Comparison of ENCODE assay signal across 26 cellular contexts in genomic region chr17:13036776-13037175, GRCh38. TPM values are rescaled to one million over a fixed set of nuclear protein-coding genes. Genes with fewer than 3 reads are reported as not detected.
DNase-seq lines count a peak whose midpoint lies in the region; TF ChIP-seq lines count a peak whose summit lies in the region.
"Had no signal": no experiment of that assay in that cellular context is flagged by ENCODE, and none has a peak within 500 bp of the region (broad histone marks: within the 10 kb centered on the region; RNA-seq: fewer than 3 reads in every experiment).

No MANE protein-coding gene starts in this region.

- TF ChIP-seq CTCF in choroid plexus epithelial cell (conservative IDR thresholded peaks at IDR 0.05; ENCODE audit: low read depth, low read length): no peak

- H3K27me3 Mint-ChIP-seq in activated T-cell treated with anti-CD3 and anti-CD28 coated beads, Interleukin-2, amount 50 U/mL, for 24 hours: peaks cover 9% of the 10 kb centered on the region

- peaks cover 19% of the 10 kb centered on the region for H3K9me3 Mint-ChIP-seq in activated T-cell treated with anti-CD3 and anti-CD28 coated beads, Interleukin-2, amount 50 U/mL, for 24 hours
- H3K9me3 Mint-ChIP-seq: HFFc6 had no signal

- DNase-seq in Daoy (ENCODE audit: low read depth) (peak; percentile 14), HS-5 (ENCODE audit: low read depth) (peak; percentile 36), choroid plexus epithelial cell (ENCODE audit: low read depth) (peak; percentile 6), iris pigment epithelial cell (ENCODE audit: low read depth) (peak; percentile 17), DMS53 treated with DMSO at 0.1 percent for 48 hours (lab: John Stamatoyannopoulos, UW; ENCODE audit: unreplicated experiment) (no peak), NCI-H82 (lab: John Stamatoyannopoulos, UW) (no peak), T-helper 1 cell (no peak)
- DNase-seq in activated T-cell treated with anti-CD3 and anti-CD28 coated beads, Interleukin-2, amount 50 U/mL, for 24 hours: no peak
- DNase-seq: Caco-2; CD8-positive, alpha-beta T cell; DMS 273 treated with DMSO at 0.1 percent for 48 hours; DND-41; GDM1; GOT3; HFFc6; Karpas-422; NCI-H1105; NCI-H1436 treated with DMSO at 0.1 percent for 48 hours; NCI-H187 treated with DMSO at 0.1 percent for 48 hours; NCI-H2171 treated with DMSO at 0.1 percent for 48 hours; NCI-H345; NCI-H510A treated with DMSO at 0.1 percent for 48 hours; NCI-H748 treated with DMSO at 0.1 percent for 48 hours; SK-N-SH had no signal

- H3K36me3 Mint-ChIP-seq in activated T-cell treated with anti-CD3 and anti-CD28 coated beads, Interleukin-2, amount 50 U/mL, for 24 hours (ENCODE audit: low read depth): no peaks in the 10 kb centered on the region
- H3K36me3 Mint-ChIP-seq: CD8-positive, alpha-beta T cell had no signal

- H3K4me3 Mint-ChIP-seq in activated T-cell treated with anti-CD3 and anti-CD28 coated beads, Interleukin-2, amount 50 U/mL, for 24 hours: no peak overlapping the region
- H3K4me3 Mint-ChIP-seq: B cell; CD8-positive, alpha-beta T cell; HFFc6 had no signal

- peaks cover 3% of the 10 kb centered on the region for H3K4me1 Mint-ChIP-seq in activated T-cell treated with anti-CD3 and anti-CD28 coated beads, Interleukin-2, amount 50 U/mL, for 24 hours (ENCODE audit: low read depth)

- H3K27ac Mint-ChIP-seq in activated T-cell treated with anti-CD3 and anti-CD28 coated beads, Interleukin-2, amount 50 U/mL, for 24 hours: no peak overlapping the region
- H3K27ac Mint-ChIP-seq: B cell; CD8-positive, alpha-beta T cell; HFFc6 had no signal

- no peak overlapping the region for H3K4me3 ChIP-seq in choroid plexus epithelial cell (ENCODE audit: low read depth, low read length)
- H3K4me3 ChIP-seq: HAP-1 had no signal

RNA-seq across cellular contexts. Expression of gene ELAC2, which starts 18.9 kb away (rescaled TPM):
- 104 and 125 TPM in 2 replicates for total RNA-seq in Daoy (2014; rRNA removed; shearing (Covaris generic))

Comparison
In these comparisons a context has a peak if more than half of its experiments do, and no peak if none do; other contexts are left out.
1. DNase-seq: peak in Daoy (single experiment), HS-5 (single experiment), choroid plexus epithelial cell (single experiment) and iris pigment epithelial cell (single experiment); none in activated T-cell treated with anti-CD3 and anti-CD28 coated beads, Interleukin-2, amount 50 U/mL, for 24 hours (single experiment), DMS53 treated with DMSO at 0.1 percent for 48 hours (single experiment), NCI-H82 (single experiment) and T-helper 1 cell (0 of 5).